ENCODE assay signal across 8 cellular contexts in the genomic region with DNA sequence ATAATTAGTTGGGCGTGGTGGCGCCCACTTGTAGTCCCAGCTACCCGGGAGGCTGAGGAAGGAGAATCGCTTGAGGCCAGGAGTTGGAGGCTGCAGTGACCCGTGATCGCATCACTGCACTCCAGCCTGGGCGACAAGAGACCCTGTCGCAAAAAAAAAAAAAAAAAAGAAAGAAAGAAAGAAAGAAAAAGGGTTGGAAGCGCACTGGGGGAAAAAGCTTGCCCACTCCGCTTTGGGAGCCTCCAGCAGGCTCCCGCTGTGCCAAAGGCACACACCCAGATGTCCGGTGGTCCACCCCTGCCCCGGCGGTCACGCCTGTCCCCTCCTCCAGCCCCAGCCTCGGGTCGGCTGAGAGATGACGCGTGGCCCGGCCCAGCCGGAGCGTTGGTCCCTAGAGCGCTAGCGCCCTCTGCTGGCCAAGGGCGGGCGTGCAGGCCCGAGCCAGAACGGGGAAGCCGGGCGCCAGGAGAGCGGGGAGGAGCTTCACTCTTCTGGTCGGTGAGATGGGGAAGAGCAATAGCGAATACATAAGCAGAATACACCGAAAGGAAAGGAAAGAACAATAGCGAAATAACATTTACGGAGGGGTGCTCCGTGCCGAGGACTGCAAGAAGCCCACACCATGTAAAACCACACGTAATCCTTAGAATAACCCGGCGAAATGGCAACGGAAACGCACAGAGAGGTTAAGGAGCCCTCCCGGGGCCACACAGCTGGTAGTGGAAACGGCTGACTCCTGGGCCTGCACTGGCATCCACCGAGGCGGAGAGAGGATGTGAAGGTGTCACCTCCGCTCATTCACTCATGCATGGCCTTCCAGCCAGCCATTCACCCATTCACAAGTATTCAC. TPM values are rescaled to one million over a fixed set of nuclear protein-coding genes. Genes with fewer than 3 reads are reported as not detected.
DNase-seq lines count a peak whose midpoint lies in the region; ATAC-seq and TF ChIP-seq lines count a peak whose summit lies in the region.

No MANE protein-coding gene starts in this region.

- H3K27me3 Mint-ChIP-seq in activated CD8-positive, alpha-beta memory T cell treated with anti-CD3 and anti-CD28 coated beads, Interleukin-2, amount 10 ng/mL, durations not matched to agents 7 days and 5 days: peaks cover 4% of the 10 kb centered on the region
- peaks cover 6% of the 10 kb centered on the region for H3K27me3 Mint-ChIP-seq in endothelial cell (ENCODE audit: unreplicated experiment)

- H3K27ac Mint-ChIP-seq in activated CD8-positive, alpha-beta memory T cell treated with anti-CD3 and anti-CD28 coated beads, Interleukin-2, amount 10 ng/mL, durations not matched to agents 7 days and 5 days: no peak overlapping the region
- no peak overlapping the region for H3K27ac Mint-ChIP-seq in endothelial cell (ENCODE audit: unreplicated experiment)

- H3K27ac ChIP-seq in BLaER1 (peak overlapping the region; percentile 59; the same call in 1 of the 2 replicates), HUES48 (ENCODE audit: low read depth, low read length) (no peak overlapping the region)

- H3K4me3 ChIP-seq in BLaER1 (peak overlapping the region; percentile 62), HUES48 (ENCODE audit: low read depth, low read length) (peak overlapping the region; percentile 46), mucosa of descending colon (no peak overlapping the region)

- no peaks in the 10 kb centered on the region for H4K20me1 ChIP-seq in BLaER1

- H3K36me3 Mint-ChIP-seq in activated CD8-positive, alpha-beta memory T cell treated with anti-CD3 and anti-CD28 coated beads, Interleukin-2, amount 10 ng/mL, durations not matched to agents 7 days and 5 days: no peaks in the 10 kb centered on the region
- no peaks in the 10 kb centered on the region for H3K36me3 Mint-ChIP-seq in endothelial cell (ENCODE audit: low read depth, unreplicated experiment)

- no peaks in the 10 kb centered on the region for H3K27me3 ChIP-seq in BLaER1
- no peaks in the 10 kb centered on the region for H3K27me3 ChIP-seq in HUES48 (ENCODE audit: control insufficient read depth, insufficient read depth, low read length)

- H3K9me3 ChIP-seq in BLaER1 (no peaks in the 10 kb centered on the region), HUES48 (ENCODE audit: control insufficient read depth, insufficient read depth, low read length) (no peaks in the 10 kb centered on the region), mucosa of descending colon (no peaks in the 10 kb centered on the region)

- no peaks in the 10 kb centered on the region for H3K9me3 Mint-ChIP-seq in activated CD8-positive, alpha-beta memory T cell treated with anti-CD3 and anti-CD28 coated beads, Interleukin-2, amount 10 ng/mL, durations not matched to agents 7 days and 5 days (ENCODE audit: low read depth)
- no peaks in the 10 kb centered on the region for H3K9me3 Mint-ChIP-seq in endothelial cell (ENCODE audit: unreplicated experiment)

- ATAC-seq in GM19468 (IDR thresholded peaks at IDR 0.05; ENCODE audit: extremely low read depth, unreplicated experiment) (peak; percentile 57), mucosa of descending colon (peak; percentile 100)
- ATAC-seq in activated CD8-positive, alpha-beta memory T cell treated with anti-CD3 and anti-CD28 coated beads, Interleukin-2, amount 10 ng/mL, durations not matched to agents 7 days and 5 days: peak; percentile 99

- H3K4me1 Mint-ChIP-seq in activated CD8-positive, alpha-beta memory T cell treated with anti-CD3 and anti-CD28 coated beads, Interleukin-2, amount 10 ng/mL, durations not matched to agents 7 days and 5 days: peaks cover 4% of the 10 kb centered on the region
- H3K4me1 Mint-ChIP-seq in endothelial cell (ENCODE audit: unreplicated experiment): peaks cover 18% of the 10 kb centered on the region

- TF ChIP-seq CTCF in endothelial cell (IDR thresholded peaks at IDR 0.05; ENCODE audit: unreplicated experiment) (peak; percentile 99), mucosa of descending colon (IDR thresholded peaks at IDR 0.05) (peak; percentile 99)

- H3K4me2 ChIP-seq in BLaER1: peak overlapping the region; percentile 67

- H3K4me3 Mint-ChIP-seq in activated CD8-positive, alpha-beta memory T cell treated with anti-CD3 and anti-CD28 coated beads, Interleukin-2, amount 10 ng/mL, durations not matched to agents 7 days and 5 days: peak overlapping the region; percentile 59
- no peak overlapping the region for H3K4me3 Mint-ChIP-seq in endothelial cell (ENCODE audit: unreplicated experiment)

- DNase-seq in NOMO-1 treated with DMSO at 0.1 percent for 48 hours (lab: John Stamatoyannopoulos, UW; ENCODE audit: unreplicated experiment) (peak; percentile 84), endothelial cell (ENCODE audit: low spot score) (peak; percentile 100), mucosa of descending colon (peak; percentile 90 to 96 (median 96))
- DNase-seq in activated CD8-positive, alpha-beta memory T cell treated with anti-CD3 and anti-CD28 coated beads, Interleukin-2, amount 10 ng/mL, durations not matched to agents 7 days and 5 days: peak; percentile 91
- peak; percentile 85 to 90 for DNase-seq in stimulated activated CD8-positive, alpha-beta memory T cell treated with anti-CD3 and anti-CD28 coated beads, Interleukin-2, amount 100 ng/mL, for 48 hours (ENCODE audit: low read depth in 2 of 2)

- H3K36me3 ChIP-seq in BLaER1: no peaks in the 10 kb centered on the region
- H3K36me3 ChIP-seq in HUES48 (ENCODE audit: control insufficient read depth, insufficient read depth, low read length): no peaks in the 10 kb centered on the region
- no peaks in the 10 kb centered on the region for H3K36me3 ChIP-seq in mucosa of descending colon (ENCODE audit: low read depth)

- intact Hi-C loops in mucosa of descending colon (cut with DNase I, micrococcal nuclease): loop anchor here (5.0 kb wide), 1 partner anchor 89 kb away; a partner anchor contains a TSS

- CTCF ChIA-PET in activated CD8-positive, alpha-beta memory T cell treated with anti-CD3 and anti-CD28 coated beads, Interleukin-2, amount 10 ng/mL, durations not matched to agents 7 days and 5 days (lab: Charles Lee): interaction anchor here (0.6 to 14.7 kb wide), 85 partner anchors 9 to 737 kb away, joined by 3 to 481 read pairs (median 5); a partner anchor contains a TSS

- peaks cover 14% of the 10 kb centered on the region for H3K4me1 ChIP-seq in BLaER1
- peaks cover 2% of the 10 kb centered on the region; the same call in 1 of the 2 replicates for H3K4me1 ChIP-seq in HUES48 (ENCODE audit: control insufficient read depth, insufficient read depth, low read length)
- peaks cover 7% of the 10 kb centered on the region for H3K4me1 ChIP-seq in mucosa of descending colon (ENCODE audit: low read depth)

- H3K9ac ChIP-seq in BLaER1: peak overlapping the region; percentile 71
- H3K9ac ChIP-seq in HUES48 (ENCODE audit: low read depth, low read length): no peak overlapping the region

RNA-seq across cellular contexts. Expression of a gene that starts 41.7 kb away (rescaled TPM):
- total RNA-seq in activated CD8-positive, alpha-beta memory T cell treated with anti-CD3 and anti-CD28 coated beads, Interleukin-2, amount 10 ng/mL, durations not matched to agents 7 days and 5 days: 100 to 1,000 TPM; 140 to 158 TPM
- 223 TPM for total RNA-seq in endothelial cell (ENCODE audit: unreplicated experiment)
- total RNA-seq in mucosa of descending colon: 10 to 100 TPM; 90.1 to 94.4 (median 94.1) TPM
